26 cellular contexts compared by ENCODE assay signal in genomic region chr3:104178695-104179094, GRCh38.
DNase-seq lines count a peak whose midpoint lies in the region; ATAC-seq and TF ChIP-seq lines count a peak whose summit lies in the region.
"Had no signal": no experiment of that assay in that cellular context is flagged by ENCODE, and none has a peak within 500 bp of the region (broad histone marks: within the 10 kb centered on the region; RNA-seq: fewer than 3 reads in every experiment).

No MANE protein-coding gene starts in this region.

- no peak for TF ChIP-seq CTCF in AG10803 (conservative IDR thresholded peaks at IDR 0.05; ENCODE audit: low read length)
- TF ChIP-seq CTCF in PC-9 (conservative IDR thresholded peaks at IDR 0.05), result no peak

- 0 out of 2 replicates have a peak overlapping the region, but pooled peaks have one; percentile 41 for H2AFZ ChIP-seq in PC-9

- intact Hi-C loops in PC-9 (cut with micrococcal nuclease; ENCODE audit: unreplicated experiment), result no loop called here

- no CpG with 5 or more reads among the region's 3 CpGs for WGBS in mesendoderm (ENCODE audit: extremely low coverage, insufficient coverage, low lambda C conversion rate)

- H3K36me3 ChIP-seq in PC-9 (ENCODE audit: low read depth) (no peaks in the 10 kb centered on the region), mesendoderm (ENCODE audit: control insufficient read depth, insufficient read depth, low read length) (no peaks in the 10 kb centered on the region)

- H3K27me3 ChIP-seq in PC-9 (ENCODE audit: insufficient read depth, low read depth) (no peaks in the 10 kb centered on the region), mesendoderm (ENCODE audit: insufficient read depth, low read length, poor library complexity) (no peaks in the 10 kb centered on the region)

- no peaks in the 10 kb centered on the region for H3K9me2 ChIP-seq in PC-9 (ENCODE audit: insufficient read depth)
- H3K9me2 ChIP-seq: SK-N-SH had no signal

- no peak overlapping the region for H3K4ac ChIP-seq in mesendoderm (ENCODE audit: low read depth, low read length)

- H3K79me2 ChIP-seq in PC-9 (ENCODE audit: low read depth), result no peaks in the 10 kb centered on the region
- H3K79me2 ChIP-seq in mesendoderm (ENCODE audit: control insufficient read depth, insufficient read depth, low read length), result no peaks in the 10 kb centered on the region

- H3K9ac ChIP-seq in mesendoderm (ENCODE audit: low read length), result no peak overlapping the region
- H3K9ac ChIP-seq: KMS-11, SK-N-SH had no signal

- peak; percentile 32 for DNase-seq in AG10803 (ENCODE audit: low read depth)
- peak; percentile 38 for DNase-seq in HCEC 1CT
- no peak for DNase-seq in PC-9
- DNase-seq in fibroblast of gingiva (ENCODE audit: low read depth), result peak; percentile 3
- no peak for DNase-seq in NCI-H2227 treated with DMSO at 0.1 percent for 48 hours (lab: John Stamatoyannopoulos, UW)
- DNase-seq in mesendoderm, result no peak
- DNase-seq: Caco-2; CD8-positive, alpha-beta T cell; DMS79; GF-D8; NCI-H1105 treated with DMSO at 0.1 percent for 48 hours; NCI-H146; NCI-H1930; NCI-H2107; NCI-H446; NCI-H524 treated with DMSO at 0.1 percent for 48 hours; NCI-H774; NK-92 treated with Interleukin-12 subunit alpha and Interleukin-12 subunit beta, amount 100 ng/mL, for 24 hours; OCI-M1; SIG-M5; SK-N-SH; SW 1271 had no signal

- no peak overlapping the region for H4K5ac ChIP-seq in mesendoderm (ENCODE audit: low read length)

- H3K4me3 ChIP-seq in AG10803 (ENCODE audit: low read length), result no peak overlapping the region
- no peak overlapping the region for H3K4me3 ChIP-seq in PC-9
- H3K4me3 ChIP-seq in mesendoderm (ENCODE audit: low read length), result no peak overlapping the region
- H3K4me3 ChIP-seq: A549 had no signal

- no peaks in the 10 kb centered on the region for H3F3A ChIP-seq in PC-9 (ENCODE audit: insufficient read depth, low read depth)

- H4K8ac ChIP-seq in mesendoderm (ENCODE audit: low read depth, low read length), result no peak overlapping the region

- ATAC-seq in HG03039 (IDR thresholded peaks at IDR 0.05; ENCODE audit: unreplicated experiment), result no peak
- ATAC-seq: A549; CD8-positive, alpha-beta T cell had no signal

- no peak overlapping the region for H2BK5ac ChIP-seq in mesendoderm (ENCODE audit: low read length)

- no peak overlapping the region for H3K18ac ChIP-seq in mesendoderm (ENCODE audit: low read length)

- H3K9me3 ChIP-seq in PC-9 (ENCODE audit: insufficient read depth, low read depth), result no peaks in the 10 kb centered on the region
- H3K9me3 ChIP-seq: A549, Caco-2, SK-N-SH had no signal

- POLR2A ChIA-PET in PC-9 (lab: Charles Lee; ENCODE audit: unreplicated experiment), result no interaction called here

- H2BK15ac ChIP-seq in mesendoderm (replicated peaks; ENCODE audit: low read depth), result no peak overlapping the region

- H3K79me1 ChIP-seq in mesendoderm (ENCODE audit: low read length), result no peaks in the 10 kb centered on the region

- BruUV-seq in PC-9 (replicated peaks; lab: Mats Ljungman, UMichigan), result no TSS peak

- H3K4me2 ChIP-seq in PC-9 (no peak overlapping the region), mesendoderm (ENCODE audit: low read length) (no peak overlapping the region)
- H3K4me2 ChIP-seq: A549, KMS-11, SK-N-SH had no signal

- H4K20me1 ChIP-seq in PC-9 (ENCODE audit: insufficient read depth), result no peaks in the 10 kb centered on the region

- H3K4me1 ChIP-seq in PC-9 (replicated peaks; ENCODE audit: insufficient read depth), result no peaks in the 10 kb centered on the region
- no peaks in the 10 kb centered on the region for H3K4me1 ChIP-seq in mesendoderm (ENCODE audit: control insufficient read depth, low read depth, low read length)
- H3K4me1 ChIP-seq: A549, Caco-2 had no signal

- no peak overlapping the region for H3K27ac ChIP-seq in PC-9
- H3K27ac ChIP-seq in mesendoderm (ENCODE audit: low read depth, low read length), result no peak overlapping the region
- H3K27ac ChIP-seq: A549, C4-2B, KMS-11 had no signal

- H3K23ac ChIP-seq in mesendoderm (ENCODE audit: low read length), result no peak overlapping the region

- CTCF ChIA-PET in PC-9 (lab: Charles Lee), result no interaction called here

- H2AK5ac ChIP-seq in mesendoderm (ENCODE audit: low read length), result no peak overlapping the region

- no peak overlapping the region for H2BK120ac ChIP-seq in mesendoderm (ENCODE audit: low read depth, low read length)

- H3K56ac ChIP-seq in mesendoderm (ENCODE audit: low read length), result no peak overlapping the region

Comparison
In these comparisons a context has a peak if more than half of its experiments do, and no peak if none do; other contexts are left out.
1. DNase-seq: peak in AG10803 (single experiment), HCEC 1CT (single experiment) and fibroblast of gingiva (single experiment); none in PC-9 (0 of 2), NCI-H2227 treated with DMSO at 0.1 percent for 48 hours (single experiment) and mesendoderm (single experiment).